ENCODE assay signal across 1 cellular context in genomic region chr2:102421890-102422759, GRCh38.
TF ChIP-seq lines count a peak whose summit lies in the region.

No MANE protein-coding gene starts in this region.

TF ChIP-seq in K562, 482 proteins besides CTCF, POLR2A, EP300 and RAD21 (continued from another document and continues in another):
- TF ChIP-seq CREB3L1 (IDR thresholded peaks at IDR 0.05; ENCODE audit: borderline replicate concordance, low read depth) (no peak), SMC3 (conservative IDR thresholded peaks at IDR 0.05; ENCODE audit: insufficient read depth, low read depth, low read length) (no peak), SP2 (IDR thresholded peaks at IDR 0.05; ENCODE audit: extremely low read depth, low read depth, low read length, poor library complexity, severe bottlenecking) (no peak), ZNF274 (IDR thresholded peaks at IDR 0.05; ENCODE audit: borderline replicate concordance, low read depth, low read length) (no peak), CTBP1 (IDR thresholded peaks at IDR 0.05; ENCODE audit: borderline replicate concordance) (peak; percentile 85), NR2C2 (CRISPR knock-in tag; IDR thresholded peaks at IDR 0.05) (no peak), NR2C2 (tag; IDR thresholded peaks at IDR 0.05) (peak; percentile 12; the same call in 1 of the 2 replicates), ZNF76 (CRISPR knock-in tag; IDR thresholded peaks at IDR 0.05; ENCODE audit: borderline replicate concordance) (no peak), ZNF431 (CRISPR knock-in tag; IDR thresholded peaks at IDR 0.05) (no peak), FOXA1 (IDR thresholded peaks at IDR 0.05; ENCODE audit: borderline replicate concordance) (no peak), ZNF184 (CRISPR knock-in tag; IDR thresholded peaks at IDR 0.05) (no peak), BCOR (IDR thresholded peaks at IDR 0.05) (no peak), TSHZ1 (CRISPR knock-in tag; IDR thresholded peaks at IDR 0.05) (no peak), COPS2 (conservative IDR thresholded peaks at IDR 0.05) (no peak), ZNF224 (CRISPR knock-in tag; IDR thresholded peaks at IDR 0.05) (no peak), ZNF354B (CRISPR knock-in tag; IDR thresholded peaks at IDR 0.05) (no peak), ZBTB12 (CRISPR knock-in tag; IDR thresholded peaks at IDR 0.05) (no peak), XRCC4 (IDR thresholded peaks at IDR 0.05; ENCODE audit: extremely low read depth, insufficient read depth, insufficient read length) (no peak), KLF13 (tag; IDR thresholded peaks at IDR 0.05; ENCODE audit: borderline replicate concordance, low read depth) (peak; percentile 21; the same call in 1 of the 2 replicates), U2AF2 (optimal IDR thresholded peaks at IDR 0.05; ENCODE audit: low read depth, low read length) (no peak), NKRF (IDR thresholded peaks at IDR 0.05; ENCODE audit: borderline replicate concordance) (no peak), KHSRP (IDR thresholded peaks at IDR 0.05) (no peak), MECOM (CRISPR knock-in tag; IDR thresholded peaks at IDR 0.05) (peak; percentile 64; the same call in 1 of the 2 replicates), ZNF41 (CRISPR knock-in tag; conservative IDR thresholded peaks at IDR 0.05) (no peak), ZNF766 (CRISPR knock-in tag; conservative IDR thresholded peaks at IDR 0.05) (peak; percentile 67; the same call in 1 of the 2 replicates), RBBP5 (IDR thresholded peaks at IDR 0.05; ENCODE audit: borderline replicate concordance, insufficient read depth, low read length, poor library complexity, severe bottlenecking) (no peak), HMGN3 (IDR thresholded peaks at IDR 0.05; ENCODE audit: borderline replicate concordance, extremely low read depth, insufficient read length, low read depth, low read length) (no peak), GTF3C2 (IDR thresholded peaks at IDR 0.05; ENCODE audit: borderline replicate concordance, extremely low read depth, insufficient read length) (no peak), ZNF280B (CRISPR knock-in tag; IDR thresholded peaks at IDR 0.05) (no peak)
- TF ChIP-seq, protein P1, sequence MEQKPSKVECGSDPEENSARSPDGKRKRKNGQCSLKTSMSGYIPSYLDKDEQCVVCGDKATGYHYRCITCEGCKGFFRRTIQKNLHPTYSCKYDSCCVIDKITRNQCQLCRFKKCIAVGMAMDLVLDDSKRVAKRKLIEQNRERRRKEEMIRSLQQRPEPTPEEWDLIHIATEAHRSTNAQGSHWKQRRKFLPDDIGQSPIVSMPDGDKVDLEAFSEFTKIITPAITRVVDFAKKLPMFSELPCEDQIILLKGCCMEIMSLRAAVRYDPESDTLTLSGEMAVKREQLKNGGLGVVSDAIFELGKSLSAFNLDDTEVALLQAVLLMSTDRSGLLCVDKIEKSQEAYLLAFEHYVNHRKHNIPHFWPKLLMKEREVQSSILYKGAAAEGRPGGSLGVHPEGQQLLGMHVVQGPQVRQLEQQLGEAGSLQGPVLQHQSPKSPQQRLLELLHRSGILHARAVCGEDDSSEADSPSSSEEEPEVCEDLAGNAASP (IDR thresholded peaks at IDR 0.05): no peak
- TF ChIP-seq, protein P2, sequence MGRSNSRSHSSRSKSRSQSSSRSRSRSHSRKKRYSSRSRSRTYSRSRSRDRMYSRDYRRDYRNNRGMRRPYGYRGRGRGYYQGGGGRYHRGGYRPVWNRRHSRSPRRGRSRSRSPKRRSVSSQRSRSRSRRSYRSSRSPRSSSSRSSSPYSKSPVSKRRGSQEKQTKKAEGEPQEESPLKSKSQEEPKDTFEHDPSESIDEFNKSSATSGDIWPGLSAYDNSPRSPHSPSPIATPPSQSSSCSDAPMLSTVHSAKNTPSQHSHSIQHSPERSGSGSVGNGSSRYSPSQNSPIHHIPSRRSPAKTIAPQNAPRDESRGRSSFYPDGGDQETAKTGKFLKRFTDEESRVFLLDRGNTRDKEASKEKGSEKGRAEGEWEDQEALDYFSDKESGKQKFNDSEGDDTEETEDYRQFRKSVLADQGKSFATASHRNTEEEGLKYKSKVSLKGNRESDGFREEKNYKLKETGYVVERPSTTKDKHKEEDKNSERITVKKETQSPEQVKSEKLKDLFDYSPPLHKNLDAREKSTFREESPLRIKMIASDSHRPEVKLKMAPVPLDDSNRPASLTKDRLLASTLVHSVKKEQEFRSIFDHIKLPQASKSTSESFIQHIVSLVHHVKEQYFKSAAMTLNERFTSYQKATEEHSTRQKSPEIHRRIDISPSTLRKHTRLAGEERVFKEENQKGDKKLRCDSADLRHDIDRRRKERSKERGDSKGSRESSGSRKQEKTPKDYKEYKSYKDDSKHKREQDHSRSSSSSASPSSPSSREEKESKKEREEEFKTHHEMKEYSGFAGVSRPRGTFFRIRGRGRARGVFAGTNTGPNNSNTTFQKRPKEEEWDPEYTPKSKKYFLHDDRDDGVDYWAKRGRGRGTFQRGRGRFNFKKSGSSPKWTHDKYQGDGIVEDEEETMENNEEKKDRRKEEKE (IDR thresholded peaks at IDR 0.05; ENCODE audit: borderline replicate concordance in 1 of 2, control insufficient read depth in 1 of 2, low read depth in 2 of 2, low read length in 1 of 2): no peak
- TF ChIP-seq, protein P3, sequence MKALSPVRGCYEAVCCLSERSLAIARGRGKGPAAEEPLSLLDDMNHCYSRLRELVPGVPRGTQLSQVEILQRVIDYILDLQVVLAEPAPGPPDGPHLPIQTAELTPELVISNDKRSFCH (CRISPR knock-in tag; IDR thresholded peaks at IDR 0.05): no peak
- TF ChIP-seq, protein P3 (tag; IDR thresholded peaks at IDR 0.05): no peak
